11 cellular contexts compared by ENCODE assay signal in genomic region chr18:32974421-32975165, GRCh38.
DNase-seq lines count a peak whose midpoint lies in the region; ATAC-seq and TF ChIP-seq lines count a peak whose summit lies in the region.
"Had no signal": no experiment of that assay in that cellular context is flagged by ENCODE, and none has a peak within 500 bp of the region (broad histone marks: within the 10 kb centered on the region; RNA-seq: fewer than 3 reads in every experiment).

No MANE protein-coding gene starts in this region.

- ATAC-seq in GM18867 (IDR thresholded peaks at IDR 0.05; ENCODE audit: unreplicated experiment) = peak; percentile 79
- ATAC-seq in HG02759 (IDR thresholded peaks at IDR 0.05; ENCODE audit: unreplicated experiment) = peak; percentile 99
- ATAC-seq in activated T-helper 17 cell treated with anti-CD3 and anti-CD28 coated beads, Interleukin-2, amount 50 U/mL, for 72 hours (replicated peaks) = no peak

- no peaks in the 10 kb centered on the region for H3K79me1 ChIP-seq in mesenchymal stem cell (replicated peaks; ENCODE audit: low read length, poor library complexity, severe bottlenecking)

- H3K9me3 ChIP-seq in mesenchymal stem cell (ENCODE audit: control insufficient read depth, low read length) (no peaks in the 10 kb centered on the region), testis (no peaks in the 10 kb centered on the region)

- H3K4me1 Mint-ChIP-seq in osteocyte (ENCODE audit: unreplicated experiment) = peaks cover 11% of the 10 kb centered on the region
- H3K4me1 Mint-ChIP-seq in activated T-helper 17 cell treated with anti-CD3 and anti-CD28 coated beads, Interleukin-2, amount 50 U/mL, for 72 hours = no peaks in the 10 kb centered on the region
- H3K4me1 Mint-ChIP-seq: activated naive CD8-positive, alpha-beta T cell treated with anti-CD3 and anti-CD28 coated beads, Interleukin-2, amount 10 ng/mL, durations not matched to agents 7 days and 5 days had no signal

- H2AFZ ChIP-seq in mesenchymal stem cell (ENCODE audit: low read depth, low read length) = no peak overlapping the region

- H3K18ac ChIP-seq in mesenchymal stem cell (ENCODE audit: low read depth in 1 of 2, low read length in 2 of 2) = peak overlapping the region; percentile 71 to 89

- H3K27me3 ChIP-seq in mesenchymal stem cell (ENCODE audit: control insufficient read depth in 1 of 2, insufficient read depth in 1 of 2, low read length in 2 of 2) (no peaks in the 10 kb centered on the region), testis (no peaks in the 10 kb centered on the region)

- H3K4me1 ChIP-seq in mesenchymal stem cell (ENCODE audit: control insufficient read depth, insufficient read depth, low read depth, low read length) = peaks cover 2% of the 10 kb centered on the region
- H3K4me1 ChIP-seq in testis = no peaks in the 10 kb centered on the region

- H3K27ac ChIP-seq in mesenchymal stem cell (ENCODE audit: low read length, poor library complexity, severe bottlenecking) (peak overlapping the region; percentile 87), testis (no peak overlapping the region), RWPE1 (no peak overlapping the region)

- CTCF ChIA-PET in RWPE1 (lab: Yijun Ruan, JAX) = interaction anchor here (0.6 kb wide), 1 partner anchor 452 kb away, joined by 3 read pairs; no protein-coding TSS in a partner anchor

- no peak overlapping the region for H3K4me3 ChIP-seq in mesenchymal stem cell (ENCODE audit: insufficient read depth in 1 of 2, low read depth in 1 of 2, low read length in 2 of 2)
- no peak overlapping the region for H3K4me3 ChIP-seq in testis

- TF ChIP-seq CTCF in testis (IDR thresholded peaks at IDR 0.05) = no peak
- no peak for TF ChIP-seq CTCF in osteocyte (IDR thresholded peaks at IDR 0.05)
- TF ChIP-seq CTCF in RWPE1 (conservative IDR thresholded peaks at IDR 0.05; ENCODE audit: low read depth) = no peak

- H3K4ac ChIP-seq in mesenchymal stem cell (ENCODE audit: low read depth in 1 of 2, low read length in 2 of 2) = peak overlapping the region in 1 of 2 experiments; percentile 44

- no peak overlapping the region for H3K4me3 Mint-ChIP-seq in osteocyte (ENCODE audit: unreplicated experiment)
- no peak overlapping the region for H3K4me3 Mint-ChIP-seq in activated T-helper 17 cell treated with anti-CD3 and anti-CD28 coated beads, Interleukin-2, amount 50 U/mL, for 72 hours
- H3K4me3 Mint-ChIP-seq: activated naive CD8-positive, alpha-beta T cell treated with anti-CD3 and anti-CD28 coated beads, Interleukin-2, amount 10 ng/mL, durations not matched to agents 7 days and 5 days had no signal

- intact Hi-C loops in testis (cut with DNase I; ENCODE audit: low total_unique reads) = no loop called here

- no peaks in the 10 kb centered on the region for H3K27me3 Mint-ChIP-seq in osteocyte (ENCODE audit: unreplicated experiment)
- H3K27me3 Mint-ChIP-seq in activated T-helper 17 cell treated with anti-CD3 and anti-CD28 coated beads, Interleukin-2, amount 50 U/mL, for 72 hours = no peaks in the 10 kb centered on the region
- H3K27me3 Mint-ChIP-seq: activated naive CD8-positive, alpha-beta T cell treated with anti-CD3 and anti-CD28 coated beads, Interleukin-2, amount 10 ng/mL, durations not matched to agents 7 days and 5 days had no signal

- H3K36me3 Mint-ChIP-seq in osteocyte (ENCODE audit: unreplicated experiment) = peaks cover 3% of the 10 kb centered on the region
- H3K36me3 Mint-ChIP-seq in activated T-helper 17 cell treated with anti-CD3 and anti-CD28 coated beads, Interleukin-2, amount 50 U/mL, for 72 hours (ENCODE audit: low read depth) = no peaks in the 10 kb centered on the region
- H3K36me3 Mint-ChIP-seq: activated naive CD8-positive, alpha-beta T cell treated with anti-CD3 and anti-CD28 coated beads, Interleukin-2, amount 10 ng/mL, durations not matched to agents 7 days and 5 days had no signal

- DNase-seq in NCI-H1092 (lab: John Stamatoyannopoulos, UW) = peak; percentile 74
- peak; percentile 18 for DNase-seq in mesenchymal stem cell
- DNase-seq in testis = no peak
- no peak for DNase-seq in osteocyte (ENCODE audit: extremely low spot score, unreplicated experiment)
- DNase-seq in RWPE1 (ENCODE audit: low spot score) = no peak
- DNase-seq: activated naive CD8-positive, alpha-beta T cell treated with anti-CD3 and anti-CD28 coated beads, Interleukin-2, amount 10 ng/mL, durations not matched to agents 7 days and 5 days; EL; NCI-H526 had no signal

- peak overlapping the region; percentile 83 for H2BK120ac ChIP-seq in mesenchymal stem cell (ENCODE audit: low read depth, low read length)

- peak overlapping the region; percentile 86 to 91 for H2BK12ac ChIP-seq in mesenchymal stem cell (ENCODE audit: low read length in 2 of 2)

- TF ChIP-seq POLR2A in testis (IDR thresholded peaks at IDR 0.05) = no peak

- peak overlapping the region; percentile 48 for H2BK15ac ChIP-seq in mesenchymal stem cell (ENCODE audit: low read depth, poor library complexity, severe bottlenecking)

- H3K23ac ChIP-seq in mesenchymal stem cell (ENCODE audit: low read length in 2 of 2) = no peak overlapping the region

- H2BK5ac ChIP-seq in mesenchymal stem cell (ENCODE audit: low read depth, low read length, poor library complexity, severe bottlenecking) = peak overlapping the region; percentile 66

- 74% methylated on average over 2 of the region's 4 CpGs for WGBS in mesenchymal stem cell
- WGBS in testis, 2 donors = 52 to 69% methylated on average over 4 of the region's 4 CpGs

- POLR2A ChIA-PET in RWPE1 (lab: Yijun Ruan, JAX; ENCODE audit: low non-redundant PET) = no interaction called here

- H3K4me2 ChIP-seq in mesenchymal stem cell (ENCODE audit: low read length, poor library complexity, severe bottlenecking) = peak overlapping the region; percentile 57

- H2AK5ac ChIP-seq in mesenchymal stem cell (ENCODE audit: low read length, severe bottlenecking) = no peak overlapping the region

- H3K27ac Mint-ChIP-seq in osteocyte (ENCODE audit: unreplicated experiment) = no peak overlapping the region
- H3K27ac Mint-ChIP-seq in activated T-helper 17 cell treated with anti-CD3 and anti-CD28 coated beads, Interleukin-2, amount 50 U/mL, for 72 hours = no peak overlapping the region
- H3K27ac Mint-ChIP-seq: activated naive CD8-positive, alpha-beta T cell treated with anti-CD3 and anti-CD28 coated beads, Interleukin-2, amount 10 ng/mL, durations not matched to agents 7 days and 5 days had no signal

- H3K9me3 Mint-ChIP-seq in osteocyte (ENCODE audit: unreplicated experiment) = no peaks in the 10 kb centered on the region
- H3K9me3 Mint-ChIP-seq in activated T-helper 17 cell treated with anti-CD3 and anti-CD28 coated beads, Interleukin-2, amount 50 U/mL, for 72 hours = peaks cover 4% of the 10 kb centered on the region

- H3K9ac ChIP-seq in mesenchymal stem cell (ENCODE audit: low read length) = no peak overlapping the region

- no peaks in the 10 kb centered on the region for H3K36me3 ChIP-seq in mesenchymal stem cell (ENCODE audit: control insufficient read depth in 1 of 2, insufficient read depth in 2 of 2, low read depth in 1 of 2, low read length in 2 of 2)
- H3K36me3 ChIP-seq in testis (ENCODE audit: low read depth, missing control alignments) = no peaks in the 10 kb centered on the region

- H3K14ac ChIP-seq in mesenchymal stem cell (ENCODE audit: low read length in 2 of 2) = peak overlapping the region in 1 of 2 experiments; percentile 83

- H4K8ac ChIP-seq in mesenchymal stem cell (ENCODE audit: low read length) = peak overlapping the region; percentile 75

- peak overlapping the region; percentile 82 for H4K91ac ChIP-seq in mesenchymal stem cell (ENCODE audit: low read length)

Comparison
In these comparisons a context has a peak if more than half of its experiments do, and no peak if none do; other contexts are left out.
1. DNase-seq: peak in NCI-H1092 (single experiment) and mesenchymal stem cell (single experiment); none in testis (single experiment), osteocyte (single experiment) and RWPE1 (single experiment).